In the genomic region with DNA sequence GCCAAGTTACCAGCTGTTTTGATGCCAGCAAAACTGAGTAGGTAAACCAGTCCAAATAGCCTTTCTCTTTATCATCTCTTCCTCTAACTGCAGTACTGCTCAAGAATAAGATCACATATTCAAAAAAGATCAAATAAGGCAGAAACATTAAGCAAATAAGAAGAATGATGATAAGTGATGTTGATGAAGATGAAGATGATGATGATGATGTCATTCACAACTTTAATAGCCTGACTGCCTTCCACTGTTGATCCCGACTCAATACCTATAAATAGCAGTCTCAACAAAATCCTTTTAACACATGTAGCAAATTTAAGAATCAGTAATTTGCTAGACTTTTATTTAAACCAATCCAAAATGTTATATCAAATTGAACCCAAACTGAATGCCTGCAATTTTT, we compare ENCODE assay signal across 1 cellular context.
TF ChIP-seq lines count a peak whose summit lies in the region.

No MANE protein-coding gene starts in this region.

TF ChIP-seq in HepG2, 621 proteins besides CTCF, POLR2A, EP300 and RAD21:
- TF ChIP-seq, protein P1, sequence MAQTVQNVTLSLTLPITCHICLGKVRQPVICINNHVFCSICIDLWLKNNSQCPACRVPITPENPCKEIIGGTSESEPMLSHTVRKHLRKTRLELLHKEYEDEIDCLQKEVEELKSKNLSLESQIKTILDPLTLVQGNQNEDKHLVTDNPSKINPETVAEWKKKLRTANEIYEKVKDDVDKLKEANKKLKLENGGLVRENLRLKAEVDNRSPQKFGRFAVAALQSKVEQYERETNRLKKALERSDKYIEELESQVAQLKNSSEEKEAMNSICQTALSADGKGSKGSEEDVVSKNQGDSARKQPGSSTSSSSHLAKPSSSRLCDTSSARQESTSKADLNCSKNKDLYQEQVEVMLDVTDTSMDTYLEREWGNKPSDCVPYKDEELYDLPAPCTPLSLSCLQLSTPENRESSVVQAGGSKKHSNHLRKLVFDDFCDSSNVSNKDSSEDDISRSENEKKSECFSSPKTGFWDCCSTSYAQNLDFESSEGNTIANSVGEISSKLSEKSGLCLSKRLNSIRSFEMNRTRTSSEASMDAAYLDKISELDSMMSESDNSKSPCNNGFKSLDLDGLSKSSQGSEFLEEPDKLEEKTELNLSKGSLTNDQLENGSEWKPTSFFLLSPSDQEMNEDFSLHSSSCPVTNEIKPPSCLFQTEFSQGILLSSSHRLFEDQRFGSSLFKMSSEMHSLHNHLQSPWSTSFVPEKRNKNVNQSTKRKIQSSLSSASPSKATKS (CRISPR knock-in tag; IDR thresholded peaks at IDR 0.05), result no peak
- no peak for TF ChIP-seq MLLT10 (CRISPR knock-in tag; IDR thresholded peaks at IDR 0.05)
- TF ChIP-seq ATF7 (IDR thresholded peaks at IDR 0.05), result peak; percentile 88
- no peak for TF ChIP-seq ATF7 (CRISPR knock-in tag; IDR thresholded peaks at IDR 0.05)
- TF ChIP-seq IKZF1 (IDR thresholded peaks at IDR 0.05), result no peak
TF ChIP-seq in HepG2: peak in this region for 1.
